Comparison of ENCODE assay signal across 13 cellular contexts in genomic region chr3:4828279-4829030, GRCh38.
A peak's percentile ranks its signal among the peaks of the same experiment; 100 is the strongest.
DNase-seq lines count a peak whose midpoint lies in the region; ATAC-seq and TF ChIP-seq lines count a peak whose summit lies in the region.
"Had no signal": no experiment of that assay in that cellular context is flagged by ENCODE, and none has a peak within 500 bp of the region (broad histone marks: within the 10 kb centered on the region; RNA-seq: fewer than 3 reads in every experiment).

No MANE protein-coding gene starts in this region.

- H3K4me1 ChIP-seq in Peyer's patch (peaks cover 14 to 52% (median 38%) of the 10 kb centered on the region in 4 donors), esophagus muscularis mucosa (peaks cover 57 to 78% (median 75%) of the 10 kb centered on the region in 4 donors), PC-9 (replicated peaks; ENCODE audit: insufficient read depth) (peaks cover 82% of the 10 kb centered on the region)
- peaks cover 96% of the 10 kb centered on the region for H3K4me1 ChIP-seq in CD8-positive, alpha-beta memory T cell (ENCODE audit: insufficient read depth, low read length)

- H3K4me2 ChIP-seq in PC-9, result no peak overlapping the region

- CTCF ChIA-PET in CD4-positive, alpha-beta T cell (lab: Charles Lee), result interaction anchor here (1.5 kb wide), 1 partner anchor 152 kb away, joined by 5 read pairs; the partner anchor contains the start of gene BHLHE40
- CTCF ChIA-PET in CD8-positive, alpha-beta memory T cell (lab: Charles Lee), result interaction anchor here (0.9 to 2.1 kb wide), 4 partner anchors 9 to 152 kb away, joined by 3 to 10 read pairs (median 3); no protein-coding TSS in a partner anchor
- CTCF ChIA-PET in PC-9 (lab: Charles Lee), result interaction anchor here (0.6 kb wide), 1 partner anchor 84 kb away, joined by 3 read pairs; no protein-coding TSS in a partner anchor

- no peak overlapping the region for H2AFZ ChIP-seq in PC-9

- no peaks in the 10 kb centered on the region for H3K27me3 Mint-ChIP-seq in CD4-positive, alpha-beta T cell
- H3K27me3 Mint-ChIP-seq in CD8-positive, alpha-beta memory T cell, result peaks cover 0 to 7% of the 10 kb centered on the region in 2 donors

- H3K4me1 Mint-ChIP-seq in CD4-positive, alpha-beta T cell (ENCODE audit: low read depth), result peaks cover 93% of the 10 kb centered on the region
- H3K4me1 Mint-ChIP-seq in CD8-positive, alpha-beta memory T cell, result peaks cover 79 to 95% (median 92%) of the 10 kb centered on the region in 3 donors

- H3K9me3 ChIP-seq in CD4-positive, alpha-beta T cell (ENCODE audit: control insufficient read depth, low read length), result no peaks in the 10 kb centered on the region
- H3K9me3 ChIP-seq in Peyer's patch, result no peaks in the 10 kb centered on the region
- no peaks in the 10 kb centered on the region for H3K9me3 ChIP-seq in esophagus muscularis mucosa
- H3K9me3 ChIP-seq in CD8-positive, alpha-beta memory T cell (ENCODE audit: low read length), result no peaks in the 10 kb centered on the region
- H3K9me3 ChIP-seq in PC-9 (ENCODE audit: insufficient read depth, low read depth), result no peaks in the 10 kb centered on the region

- no peak for DNase-seq in CD4-positive, alpha-beta T cell
- no peak for DNase-seq in Peyer's patch
- DNase-seq in esophagus muscularis mucosa (ENCODE audit: extremely low spot score), result no peak
- peak; percentile 85 for DNase-seq in posterior vena cava (ENCODE audit: low spot score)
- DNase-seq in SHP77 (lab: John Stamatoyannopoulos, UW), result no peak
- no peak for DNase-seq in CD8-positive, alpha-beta memory T cell
- no peak for DNase-seq in PC-9
- DNase-seq: GDM1, mesendoderm, T-helper 9 cell had no signal

- TF ChIP-seq CTCF in CD4-positive, alpha-beta T cell (IDR thresholded peaks at IDR 0.05), result no peak
- TF ChIP-seq CTCF in Peyer's patch (IDR thresholded peaks at IDR 0.05), result no peak
- TF ChIP-seq CTCF in esophagus muscularis mucosa (IDR thresholded peaks at IDR 0.05), result no peak
- no peak for TF ChIP-seq CTCF in PC-9 (conservative IDR thresholded peaks at IDR 0.05)

- TF ChIP-seq EP300 in esophagus muscularis mucosa (IDR thresholded peaks at IDR 0.05), result no peak

- BruUV-seq in PC-9 (replicated peaks; lab: Mats Ljungman, UMichigan), result no TSS peak

- H3K4me3 Mint-ChIP-seq in CD4-positive, alpha-beta T cell, result peak overlapping the region; percentile 12
- H3K4me3 Mint-ChIP-seq in CD8-positive, alpha-beta memory T cell, result peak overlapping the region in 1 of 7 donors; percentile 55

- no peak for ATAC-seq in CD4-positive, alpha-beta T cell (ENCODE audit: poor library complexity)
- no peak for ATAC-seq in HG03175 (IDR thresholded peaks at IDR 0.05; ENCODE audit: unreplicated experiment)

- POLR2A ChIA-PET in CD4-positive, alpha-beta T cell (lab: Charles Lee), result interaction anchor here (1.6 kb wide), 1 partner anchor 151 kb away, joined by 5 read pairs; the partner anchor contains the start of gene BHLHE40
- POLR2A ChIA-PET in CD8-positive, alpha-beta memory T cell (lab: Charles Lee), result interaction anchor here (1.1 kb wide), 1 partner anchor 151 kb away, joined by 3 read pairs; the partner anchor contains the start of gene BHLHE40
- POLR2A ChIA-PET in PC-9 (lab: Charles Lee; ENCODE audit: unreplicated experiment), result no interaction called here

- no peaks in the 10 kb centered on the region for H3K9me2 ChIP-seq in PC-9 (ENCODE audit: insufficient read depth)

- peaks cover 47% of the 10 kb centered on the region for H3F3A ChIP-seq in PC-9 (ENCODE audit: insufficient read depth, low read depth)

- intact Hi-C loops in CD4-positive, alpha-beta T cell (cut with DNase I, micrococcal nuclease), result loop anchor here in 1 of 2 experiments (10.0 kb wide), 1 partner anchor 114 kb away; no protein-coding TSS in a partner anchor
- intact Hi-C loops in esophagus muscularis mucosa (cut with DNase I) (loop anchor here (5.0 kb wide), 2 partner anchors 149 to 199 kb away; partner anchors contain the start of gene BHLHE40), posterior vena cava (cut with DNase I) (loop anchor here in 1 of 2 donors (5.0 kb wide), 1 partner anchor 149 kb away; the partner anchor contains the start of gene BHLHE40), PC-9 (cut with micrococcal nuclease; ENCODE audit: unreplicated experiment) (loop anchor here (5.0 to 10.0 kb wide), 2 partner anchors 226 to 369 kb away; no protein-coding TSS in a partner anchor)

- no peaks in the 10 kb centered on the region for H3K9me3 Mint-ChIP-seq in CD4-positive, alpha-beta T cell
- peaks cover 0 to 2% (median 0%) of the 10 kb centered on the region in 5 donors for H3K9me3 Mint-ChIP-seq in CD8-positive, alpha-beta memory T cell
- H3K9me3 Mint-ChIP-seq: IgD-negative memory B cell had no signal

- peak overlapping the region; percentile 92 for H3K27ac Mint-ChIP-seq in CD4-positive, alpha-beta T cell
- peak overlapping the region in 4 of 8 donors; percentile 68 to 90 (median 76) for H3K27ac Mint-ChIP-seq in CD8-positive, alpha-beta memory T cell

- no peaks in the 10 kb centered on the region for H3K27me3 ChIP-seq in CD4-positive, alpha-beta T cell (ENCODE audit: control insufficient read depth, insufficient read depth, low read length)
- H3K27me3 ChIP-seq in Peyer's patch (no peaks in the 10 kb centered on the region), esophagus muscularis mucosa (no peaks in the 10 kb centered on the region), PC-9 (ENCODE audit: insufficient read depth, low read depth) (no peaks in the 10 kb centered on the region)
- no peaks in the 10 kb centered on the region for H3K27me3 ChIP-seq in CD8-positive, alpha-beta memory T cell (ENCODE audit: insufficient read depth, low read length, poor library complexity, severe bottlenecking)
- H3K27me3 ChIP-seq: cardiac muscle cell had no signal

- H3K27ac ChIP-seq in CD4-positive, alpha-beta T cell (ENCODE audit: low read depth, low read length), result no peak overlapping the region
- H3K27ac ChIP-seq in Peyer's patch (peak overlapping the region in 3 of 4 donors; percentile 34 to 89 (median 89)), esophagus muscularis mucosa (replicated peaks in 1 of 4) (peak overlapping the region; percentile 74 to 82 (median 80)), PC-9 (no peak overlapping the region)
- H3K27ac ChIP-seq in CD8-positive, alpha-beta memory T cell (ENCODE audit: low read depth, low read length), result no peak overlapping the region
- H3K27ac ChIP-seq: cardiac muscle cell had no signal

- WGBS in esophagus muscularis mucosa, result 76% methylated on average over 7 of the region's 10 CpGs

- TF ChIP-seq POLR2A in Peyer's patch (IDR thresholded peaks at IDR 0.05), result no peak
- no peak for TF ChIP-seq POLR2A in esophagus muscularis mucosa (IDR thresholded peaks at IDR 0.05; ENCODE audit: low read depth)

- peaks cover 16% of the 10 kb centered on the region for H3K36me3 Mint-ChIP-seq in CD4-positive, alpha-beta T cell (ENCODE audit: low read depth)
- peaks cover 0 to 26% (median 3%) of the 10 kb centered on the region in 3 donors for H3K36me3 Mint-ChIP-seq in CD8-positive, alpha-beta memory T cell

- H4K20me1 ChIP-seq in PC-9 (ENCODE audit: insufficient read depth), result no peaks in the 10 kb centered on the region

- H3K36me3 ChIP-seq in Peyer's patch (no peaks in the 10 kb centered on the region), esophagus muscularis mucosa (peaks cover 0 to 33% (median 10%) of the 10 kb centered on the region in 4 donors), PC-9 (ENCODE audit: low read depth) (no peaks in the 10 kb centered on the region)
- no peaks in the 10 kb centered on the region for H3K36me3 ChIP-seq in CD8-positive, alpha-beta memory T cell (ENCODE audit: insufficient read depth, low read length)
- H3K36me3 ChIP-seq: cardiac muscle cell had no signal

- H3K4me3 ChIP-seq in Peyer's patch (no peak overlapping the region), esophagus muscularis mucosa (peak overlapping the region in 1 of 4 donors; percentile 6), PC-9 (no peak overlapping the region)
- H3K4me3 ChIP-seq in CD8-positive, alpha-beta memory T cell (ENCODE audit: low read length), result no peak overlapping the region
- H3K4me3 ChIP-seq: cardiac muscle cell had no signal

- no peaks in the 10 kb centered on the region for H3K79me2 ChIP-seq in PC-9 (ENCODE audit: low read depth)

Comparison
In these comparisons a context has a peak if more than half of its experiments do, and no peak if none do; other contexts are left out.
1. H3K27ac ChIP-seq: peak in Peyer's patch (3 of 4) and esophagus muscularis mucosa (4 of 4); none in CD4-positive, alpha-beta T cell (single experiment), CD8-positive, alpha-beta memory T cell (single experiment) and PC-9 (single experiment).